Comparison of ENCODE assay signal across 10 cellular contexts in the genomic region with DNA sequence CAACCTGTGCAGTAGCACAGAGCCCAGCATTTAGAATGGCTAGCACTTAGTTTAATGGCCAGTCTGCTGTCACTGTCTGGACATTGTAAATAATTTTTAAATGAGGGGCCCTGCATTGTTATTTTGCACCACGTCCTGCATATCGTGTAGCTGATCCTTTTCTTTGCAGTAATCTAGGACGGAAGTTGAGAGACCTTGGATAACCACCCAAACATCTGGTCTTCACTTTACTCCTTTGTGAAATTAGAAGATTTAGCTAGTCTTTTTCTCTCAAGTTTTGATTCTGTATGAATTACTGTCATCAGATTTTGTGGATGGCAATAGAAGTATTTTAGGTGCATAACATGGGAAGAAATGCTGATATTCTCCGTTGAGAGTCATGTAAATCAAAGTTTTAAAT. TPM values are rescaled to one million over a fixed set of nuclear protein-coding genes. Genes with fewer than 3 reads are reported as not detected.
DNase-seq lines count a peak whose midpoint lies in the region; ATAC-seq and TF ChIP-seq lines count a peak whose summit lies in the region.
"Had no signal": no experiment of that assay in that cellular context is flagged by ENCODE, and none has a peak within 500 bp of the region (broad histone marks: within the 10 kb centered on the region; RNA-seq: fewer than 3 reads in every experiment).

No MANE protein-coding gene starts in this region.

- DNase-seq in CD8-positive, alpha-beta T cell, result no peak
- DNase-seq in mammary epithelial cell (no peak), left lung (no peak), transverse colon (no peak), COLO668 (lab: John Stamatoyannopoulos, UW; ENCODE audit: unreplicated experiment) (no peak)
- DNase-seq: NCI-H2171 treated with DMSO at 0.1 percent for 48 hours; stimulated activated CD4-positive, alpha-beta T cell treated with anti-CD3 and anti-CD28 coated beads, Interleukin-1b, Interleukin-23, amount 100 ng/mL, for 48 hours had no signal

- no peak for TF ChIP-seq CTCF in CD8-positive, alpha-beta T cell (IDR thresholded peaks at IDR 0.05)
- TF ChIP-seq CTCF in mammary epithelial cell (conservative IDR thresholded peaks at IDR 0.05 in 1 of 2, IDR thresholded peaks at IDR 0.05 in 1 of 2; ENCODE audit: extremely low read depth in 1 of 2, insufficient read depth in 1 of 2, low read depth in 1 of 2, low read length in 2 of 2) (no peak), neural cell (IDR thresholded peaks at IDR 0.05; ENCODE audit: poor library complexity, severe bottlenecking) (no peak), left lung (IDR thresholded peaks at IDR 0.05) (no peak), transverse colon (IDR thresholded peaks at IDR 0.05) (no peak)

- H3K4me1 Mint-ChIP-seq in CD8-positive, alpha-beta T cell (ENCODE audit: low read depth), result peaks cover 41% of the 10 kb centered on the region

- H3K4me1 ChIP-seq in CD8-positive, alpha-beta T cell (ENCODE audit: insufficient read depth, low read length), result peaks cover 34% of the 10 kb centered on the region
- H3K4me1 ChIP-seq in mammary epithelial cell (ENCODE audit: insufficient read depth, low read length) (peaks cover 39% of the 10 kb centered on the region), left lung (peaks cover 9 to 50% of the 10 kb centered on the region in 2 donors), transverse colon (peaks cover 12 to 43% (median 22%) of the 10 kb centered on the region in 4 donors)

- no peaks in the 10 kb centered on the region for H4K20me1 ChIP-seq in mammary epithelial cell (ENCODE audit: insufficient read depth, low read length)
- H4K20me1 ChIP-seq in neural cell (ENCODE audit: insufficient read depth), result no peaks in the 10 kb centered on the region

- POLR2A ChIA-PET in CD8-positive, alpha-beta T cell (lab: Charles Lee), result interaction anchor here (0.6 to 1.7 kb wide), 5 partner anchors 11 to 125 kb away, joined by 3 to 5 read pairs (median 3); partner anchors contain the start of gene UMAD1

- H3K4me2 ChIP-seq in mammary epithelial cell (ENCODE audit: insufficient read depth, low read depth, low read length) (peak overlapping the region; percentile 75), neural cell (ENCODE audit: low read length) (peak overlapping the region; percentile 89)

- dilution Hi-C loops in mammary epithelial cell (cut with HindIII; ENCODE audit: low sequenced_read_pairs), result no loop called here

- H3K79me2 ChIP-seq in mammary epithelial cell (ENCODE audit: insufficient read depth, low read length), result peaks cover 60% of the 10 kb centered on the region
- peaks cover 42% of the 10 kb centered on the region for H3K79me2 ChIP-seq in neural cell (replicated peaks; ENCODE audit: insufficient read depth, low read length)

- CTCF ChIA-PET in CD8-positive, alpha-beta T cell (lab: Charles Lee), result interaction anchor here (1.0 to 1.1 kb wide), 2 partner anchors 27 to 83 kb away, joined by 3 read pairs; no protein-coding TSS in a partner anchor
- CTCF ChIA-PET in mammary epithelial cell (lab: Charles Lee; ENCODE audit: low non-redundant PET), result no interaction called here

- peak overlapping the region; percentile 92 for H3K27ac Mint-ChIP-seq in CD8-positive, alpha-beta T cell

- no peaks in the 10 kb centered on the region for H3K9me3 ChIP-seq in CD8-positive, alpha-beta T cell (ENCODE audit: low read length)
- H3K9me3 ChIP-seq in KOPT-K1 (ENCODE audit: insufficient read depth, low read length, poor library complexity, severe bottlenecking), result peaks cover 6% of the 10 kb centered on the region
- no peaks in the 10 kb centered on the region for H3K9me3 ChIP-seq in mammary epithelial cell (replicated peaks; ENCODE audit: insufficient read depth, low read length)
- H3K9me3 ChIP-seq in neural cell (ENCODE audit: low read length), result no peaks in the 10 kb centered on the region
- H3K9me3 ChIP-seq in left lung, result no peaks in the 10 kb centered on the region
- H3K9me3 ChIP-seq in transverse colon, result no peaks in the 10 kb centered on the region

- peak overlapping the region; percentile 30 for H3K27ac ChIP-seq in CD8-positive, alpha-beta T cell (ENCODE audit: low read depth, low read length)
- H3K27ac ChIP-seq in KOPT-K1 (ENCODE audit: low read depth, low read length, poor library complexity, severe bottlenecking), result peak overlapping the region; percentile 22
- H3K27ac ChIP-seq in mammary epithelial cell (ENCODE audit: insufficient read depth, low read depth, low read length), result no peak overlapping the region
- no peak overlapping the region for H3K27ac ChIP-seq in neural cell (ENCODE audit: low read length)
- H3K27ac ChIP-seq in left lung, result peak overlapping the region in 1 of 2 donors; percentile 59
- H3K27ac ChIP-seq in transverse colon, result peak overlapping the region in 1 of 4 donors; percentile 9

- TF ChIP-seq EP300 in neural cell (conservative IDR thresholded peaks at IDR 0.05; ENCODE audit: poor library complexity, severe bottlenecking), result no peak
- TF ChIP-seq EP300 in transverse colon (IDR thresholded peaks at IDR 0.05; ENCODE audit: low read depth), result no peak

- intact Hi-C loops in CD8-positive, alpha-beta T cell (cut with DNase I, micrococcal nuclease), result loop anchor here (2.0 to 10.0 kb wide), 3 partner anchors 310 to 864 kb away; partner anchors contain the start of gene ZNF12 (in 2 of the 2)
- intact Hi-C loops in mammary epithelial cell (cut with micrococcal nuclease), result loop anchor here (10.0 kb wide), 2 partner anchors 196 to 726 kb away; no protein-coding TSS in a partner anchor
- intact Hi-C loops in left lung (cut with DNase I), result no loop called here
- intact Hi-C loops in transverse colon (cut with DNase I; ENCODE audit: low total_unique reads), result loop anchor here (5.0 kb wide), 1 partner anchor 931 kb away; the partner anchor contains the start of gene ZNF316

- H3K36me3 Mint-ChIP-seq in CD8-positive, alpha-beta T cell, result peaks cover 13% of the 10 kb centered on the region

- ATAC-seq in CD8-positive, alpha-beta T cell, result no peak
- ATAC-seq in left lung (no peak), HG03442 (IDR thresholded peaks at IDR 0.05; ENCODE audit: unreplicated experiment) (no peak)

- in situ Hi-C loops in mammary epithelial cell (cut with MboI; ENCODE audit: low sequenced_read_pairs in 2 of 2), result no loop called here
- in situ Hi-C loops in transverse colon (cut with MboI; ENCODE audit: low pct_ligation_motif_present in 1 of 4, low pct_unique_long_range_greater_than_20kb in 1 of 4, low sequenced_read_pairs in 3 of 4), result no loop called here

- H3K9me3 Mint-ChIP-seq in CD8-positive, alpha-beta T cell, result no peaks in the 10 kb centered on the region

- H3K36me3 ChIP-seq in CD8-positive, alpha-beta T cell (ENCODE audit: insufficient read depth, low read length), result no peaks in the 10 kb centered on the region
- H3K36me3 ChIP-seq in KOPT-K1 (ENCODE audit: insufficient read depth, low read length) (peaks cover 14% of the 10 kb centered on the region), mammary epithelial cell (ENCODE audit: insufficient read depth, low read length) (peaks cover 5% of the 10 kb centered on the region), neural cell (ENCODE audit: insufficient read depth, low read length) (no peaks in the 10 kb centered on the region), left lung (peaks cover 0 to 6% of the 10 kb centered on the region in 2 donors), transverse colon (no peaks in the 10 kb centered on the region)

- no peak overlapping the region for H2AFZ ChIP-seq in mammary epithelial cell (ENCODE audit: low read depth, low read length)
- H2AFZ ChIP-seq in neural cell (ENCODE audit: low read depth, low read length), result no peak overlapping the region

- no peak overlapping the region for H3K9ac ChIP-seq in mammary epithelial cell (ENCODE audit: insufficient read depth, low read length)
- H3K9ac ChIP-seq in neural cell (ENCODE audit: low read length), result peak overlapping the region; percentile 74

- WGBS in mammary epithelial cell (ENCODE audit: low coverage, missing lambda C conversion rate), result 99% methylated on average over 4 of the region's 4 CpGs
- 75 to 80% methylated on average over 4 of the region's 4 CpGs for WGBS in transverse colon (ENCODE audit: low coverage in 1 of 2), 2 donors

- TF ChIP-seq RAD21 in neural cell (conservative IDR thresholded peaks at IDR 0.05), result no peak

- H3F3A ChIP-seq in neural cell (ENCODE audit: insufficient read depth, low read length, poor library complexity, severe bottlenecking), result peaks cover 3% of the 10 kb centered on the region

- peak overlapping the region; percentile 3 for H3K4me3 ChIP-seq in CD8-positive, alpha-beta T cell (ENCODE audit: low read depth, low read length)
- H3K4me3 ChIP-seq in mammary epithelial cell (replicated peaks in 1 of 3; ENCODE audit: insufficient read depth in 1 of 3, low read depth in 2 of 3, low read length in 3 of 3) (peak overlapping the region in 2 of 3 experiments; percentile 70 to 85), neural cell (ENCODE audit: low read length) (peak overlapping the region; percentile 84), left lung (peak overlapping the region in 1 of 2 donors; percentile 79), transverse colon (peak overlapping the region in 1 of 4 donors; percentile 88)

- H3K27me3 Mint-ChIP-seq in CD8-positive, alpha-beta T cell (ENCODE audit: low read depth), result no peaks in the 10 kb centered on the region

- H3K9me2 ChIP-seq in neural cell (ENCODE audit: insufficient read depth, low read length), result no peaks in the 10 kb centered on the region

- H3K27me3 ChIP-seq in CD8-positive, alpha-beta T cell (ENCODE audit: insufficient read depth, low read length), result no peaks in the 10 kb centered on the region
- H3K27me3 ChIP-seq in mammary epithelial cell (ENCODE audit: insufficient read depth, low read length) (no peaks in the 10 kb centered on the region), neural cell (ENCODE audit: insufficient read depth, low read depth, low read length) (no peaks in the 10 kb centered on the region), left lung (no peaks in the 10 kb centered on the region), transverse colon (no peaks in the 10 kb centered on the region)

- BruUV-seq in mammary epithelial cell (replicated peaks; lab: Mats Ljungman, UMichigan), result no TSS peak

- no peak for TF ChIP-seq POLR2A in transverse colon (IDR thresholded peaks at IDR 0.05)

- peak overlapping the region; percentile 78 for H3K4me3 Mint-ChIP-seq in CD8-positive, alpha-beta T cell

RNA-seq across cellular contexts. Expression of gene MIOS, which starts 1.9 kb away (rescaled TPM):
- 10 to 100 TPM; 35.1 to 36.8 TPM for total RNA-seq in CD8-positive, alpha-beta T cell
- total RNA-seq in mammary epithelial cell, result 10 to 100 TPM; 27.5 to 36.8 TPM
- 12.4 TPM for polyA plus RNA-seq in mammary epithelial cell
- polyA minus RNA-seq in mammary epithelial cell, result 8.6 TPM
- polyA plus RNA-seq in neural cell, result 46.2 and 52.2 TPM in 2 replicates
- polyA minus RNA-seq in neural cell, result 95.9 and 106 TPM in 2 replicates
- total RNA-seq in left lung, result 10 to 100 TPM; 25.3 to 31.2 TPM
- 10 to 100 TPM in 3 of 4 donors, 1 to 10 TPM in 1; 8.4 to 41.9 (median 26.1) TPM for total RNA-seq in transverse colon

RNA-seq across cellular contexts. Expression of gene COL28A1, which starts 32.9 kb away (rescaled TPM):
- total RNA-seq in CD8-positive, alpha-beta T cell, result under 1 TPM; 0.16 to 0.36 TPM
- under 1 TPM; 0.16 to 0.17 TPM for total RNA-seq in mammary epithelial cell
- polyA plus RNA-seq in mammary epithelial cell, result not detected
- not detected for polyA minus RNA-seq in mammary epithelial cell
- 1.0 and 1.4 TPM in 2 replicates for polyA plus RNA-seq in neural cell
- 1.5 TPM in 2 replicates for polyA minus RNA-seq in neural cell
- total RNA-seq in left lung, result 1 to 10 TPM in 1 of 2 donors, under 1 TPM in 1; 0.73 to 2.3 TPM
- 1 to 10 TPM in 3 of 4 donors, under 1 TPM in 1; 0.60 to 4.4 (median 4.1) TPM for total RNA-seq in transverse colon

Comparison
In these comparisons a context has a peak if more than half of its experiments do, and no peak if none do; other contexts are left out.
1. H3K27ac ChIP-seq: peak in CD8-positive, alpha-beta T cell (single experiment) and KOPT-K1 (single experiment); none in mammary epithelial cell (single experiment) and neural cell (single experiment).
2. intact Hi-C loops: an anchor here in CD8-positive, alpha-beta T cell (2.0 to 10.0 kb wide), mammary epithelial cell (10.0 kb wide) and transverse colon (5.0 kb wide); none called in left lung.